Comparison of ENCODE assay signal across 23 cellular contexts in genomic region chr17:62017912-62018311, GRCh38. TPM values are rescaled to one million over a fixed set of nuclear protein-coding genes. Genes with fewer than 3 reads are reported as not detected.
DNase-seq lines count a peak whose midpoint lies in the region; ATAC-seq and TF ChIP-seq lines count a peak whose summit lies in the region.
"Had no signal": no experiment of that assay in that cellular context is flagged by ENCODE, and none has a peak within 500 bp of the region (broad histone marks: within the 10 kb centered on the region; RNA-seq: fewer than 3 reads in every experiment).

No MANE protein-coding gene starts in this region.

- TF ChIP-seq POLR2A in suprapubic skin (IDR thresholded peaks at IDR 0.05), result no peak

- peaks cover 6% of the 10 kb centered on the region for H3K9me3 Mint-ChIP-seq in endodermal cell
- H3K9me3 Mint-ChIP-seq: natural killer cell; stimulated activated naive CD8-positive, alpha-beta T cell treated with anti-CD3 and anti-CD28 coated beads, Interleukin-15, amount 100 ng/mL, for 72 hours had no signal

- intact Hi-C loops in left cardiac atrium (cut with DNase I), result no loop called here

- no peaks in the 10 kb centered on the region for H3K27me3 ChIP-seq in cardiac muscle cell
- no peaks in the 10 kb centered on the region for H3K27me3 ChIP-seq in endodermal cell (ENCODE audit: control insufficient read depth, insufficient read depth, low read length, poor library complexity, severe bottlenecking)
- H3K27me3 ChIP-seq in suprapubic skin, result no peaks in the 10 kb centered on the region
- H3K27me3 ChIP-seq: pancreas, right atrium auricular region, transverse colon had no signal

- TF ChIP-seq CTCF in cardiac muscle cell (IDR thresholded peaks at IDR 0.05; ENCODE audit: low read depth, low read length) (no peak), fibroblast of the aortic adventitia (IDR thresholded peaks at IDR 0.05; ENCODE audit: insufficient read depth, low read length) (no peak), endodermal cell (conservative IDR thresholded peaks at IDR 0.05) (no peak), suprapubic skin (IDR thresholded peaks at IDR 0.05) (no peak)

- H3K9me3 ChIP-seq in cardiac muscle cell (ENCODE audit: low read depth), result no peaks in the 10 kb centered on the region
- H3K9me3 ChIP-seq in endodermal cell (ENCODE audit: control insufficient read depth, low read length), result peaks cover 30% of the 10 kb centered on the region
- no peaks in the 10 kb centered on the region for H3K9me3 ChIP-seq in suprapubic skin
- H3K9me3 ChIP-seq: pancreas, right atrium auricular region, transverse colon had no signal

- H3K4me3 ChIP-seq in cardiac muscle cell, result no peak overlapping the region
- no peak overlapping the region for H3K4me3 ChIP-seq in fibroblast of the aortic adventitia (ENCODE audit: low read depth, low read length)
- no peak overlapping the region for H3K4me3 ChIP-seq in endodermal cell (ENCODE audit: low read length)
- no peak overlapping the region for H3K4me3 ChIP-seq in suprapubic skin
- H3K4me3 ChIP-seq: pancreas, right atrium auricular region, transverse colon had no signal

- H3K4me3 Mint-ChIP-seq in endodermal cell, result no peak overlapping the region
- H3K4me3 Mint-ChIP-seq: natural killer cell; stimulated activated naive CD8-positive, alpha-beta T cell treated with anti-CD3 and anti-CD28 coated beads, Interleukin-15, amount 100 ng/mL, for 72 hours; WTC11 had no signal

- H3K4me1 Mint-ChIP-seq in endodermal cell, result no peaks in the 10 kb centered on the region
- H3K4me1 Mint-ChIP-seq: stimulated activated naive CD8-positive, alpha-beta T cell treated with anti-CD3 and anti-CD28 coated beads, Interleukin-15, amount 100 ng/mL, for 72 hours; WTC11 had no signal

- H3K27ac ChIP-seq in cardiac muscle cell (peak overlapping the region; percentile 15), endodermal cell (ENCODE audit: low read depth, low read length) (no peak overlapping the region), suprapubic skin (no peak overlapping the region)
- H3K27ac ChIP-seq: HL-60, pancreas, right atrium auricular region, transverse colon had no signal

- no peak overlapping the region for H3K27ac Mint-ChIP-seq in endodermal cell
- H3K27ac Mint-ChIP-seq: stimulated activated naive CD8-positive, alpha-beta T cell treated with anti-CD3 and anti-CD28 coated beads, Interleukin-15, amount 100 ng/mL, for 72 hours; WTC11 had no signal

- DNase-seq in cardiac muscle cell (ENCODE audit: low read depth in 1 of 2, low spot score in 1 of 2) (no peak), left cardiac atrium (no peak), astrocyte of the hippocampus (ENCODE audit: low read depth, low spot score) (peak; percentile 8), fibroblast of the aortic adventitia (ENCODE audit: low read depth) (peak; percentile 17), hypothalamus (lab: John Stamatoyannopoulos, UW) (no peak), NCI-H187 treated with DMSO at 0.1 percent for 48 hours (lab: John Stamatoyannopoulos, UW) (no peak), endodermal cell (no peak), suprapubic skin (ENCODE audit: low spot score in 2 of 2) (no peak)
- DNase-seq: activated CD4-positive, alpha-beta T cell treated with anti-CD3 and anti-CD28 coated beads, Interleukin-2, amount 50 U/mL, for 4 hours; activated CD8-positive, alpha-beta memory T cell treated with anti-CD3 and anti-CD28 coated beads, Interleukin-2, amount 50 U/mL, for 4 hours; Calu3; glutamatergic neuron; GOT3; natural killer cell; NCI-H510A treated with DMSO at 0.1 percent for 48 hours; pancreas; stimulated activated CD4-positive, alpha-beta T cell treated with anti-CD3 and anti-CD28 coated beads, Interleukin-12 subunit alpha, Interleukin-12 subunit beta, amount 100 ng/mL, for 4 hours; stimulated activated naive CD8-positive, alpha-beta T cell treated with anti-CD3 and anti-CD28 coated beads, Interleukin-15, amount 100 ng/mL, for 72 hours; transverse colon had no signal

- H3K36me3 ChIP-seq in cardiac muscle cell (peaks cover 33% of the 10 kb centered on the region), endodermal cell (ENCODE audit: control insufficient read depth, insufficient read depth, low read length) (peaks cover 72% of the 10 kb centered on the region), suprapubic skin (peaks cover 29% of the 10 kb centered on the region)

- no peak for ATAC-seq in left cardiac atrium
- ATAC-seq: esophagus mucosa; natural killer cell; pancreas; stimulated activated naive CD8-positive, alpha-beta T cell treated with anti-CD3 and anti-CD28 coated beads, Interleukin-15, amount 100 ng/mL, for 72 hours; WTC11 had no signal

- H3K36me3 Mint-ChIP-seq in endodermal cell (ENCODE audit: low read depth), result peaks cover 67% of the 10 kb centered on the region
- H3K36me3 Mint-ChIP-seq: natural killer cell had no signal

- H3K4me1 ChIP-seq in cardiac muscle cell (ENCODE audit: low read depth) (no peaks in the 10 kb centered on the region), endodermal cell (ENCODE audit: control insufficient read depth, insufficient read depth, low read length) (no peaks in the 10 kb centered on the region), suprapubic skin (no peaks in the 10 kb centered on the region)
- H3K4me1 ChIP-seq: right atrium auricular region, transverse colon had no signal

- no peaks in the 10 kb centered on the region for H3K27me3 Mint-ChIP-seq in endodermal cell (ENCODE audit: insufficient read depth)
- H3K27me3 Mint-ChIP-seq: stimulated activated naive CD8-positive, alpha-beta T cell treated with anti-CD3 and anti-CD28 coated beads, Interleukin-15, amount 100 ng/mL, for 72 hours had no signal

- TF ChIP-seq EP300 in suprapubic skin (IDR thresholded peaks at IDR 0.05), result no peak

- no peak overlapping the region for H3K9ac ChIP-seq in endodermal cell (ENCODE audit: extremely low read depth, low read length, poor library complexity, severe bottlenecking)

RNA-seq across cellular contexts. Expression of gene MED13, which starts 47.2 kb away (rescaled TPM):
- total RNA-seq in cardiac muscle cell, result 12.5 and 26.9 TPM in 2 replicates
- 3.3 and 5.0 TPM in 2 replicates for polyA plus RNA-seq in cardiac muscle cell
- total RNA-seq in left cardiac atrium, result 10 to 100 TPM; 24.5 to 38.4 TPM
- total RNA-seq in fibroblast of the aortic adventitia (ENCODE audit: low replicate concordance), result 31.0 and 68.1 TPM in 2 replicates
- total RNA-seq in endodermal cell, result 10 to 100 TPM; 66.0 to 67.7 TPM
- 26.6 TPM for polyA plus RNA-seq in endodermal cell (2013, experiment 1 of 2)
- polyA plus RNA-seq in endodermal cell (2013, experiment 2 of 2), result 31.0 TPM
- 100 to 1,000 TPM in 1 of 4 donors, 10 to 100 TPM in 3; 58.8 to 129 (median 75.9) TPM for total RNA-seq in suprapubic skin

Comparison
In these comparisons a context has a peak if more than half of its experiments do, and no peak if none do; other contexts are left out.
1. DNase-seq: peak in astrocyte of the hippocampus (single experiment) and fibroblast of the aortic adventitia (single experiment); none in cardiac muscle cell (0 of 2), left cardiac atrium (single experiment), hypothalamus (0 of 51), NCI-H187 treated with DMSO at 0.1 percent for 48 hours (single experiment), endodermal cell (single experiment) and suprapubic skin (0 of 2).